Comparison of ENCODE assay signal across 1 cellular context in genomic region chr2:48206052-48206656, GRCh38.
TF ChIP-seq lines count a peak whose summit lies in the region.
"Not testable (repeated sequence)": the region's sequence is repeated elsewhere in the genome, so short reads cannot be mapped to it uniquely, and the experiment has no call there.

No MANE protein-coding gene starts in this region.

TF ChIP-seq in K562, 482 proteins besides CTCF, POLR2A, EP300 and RAD21 (continued from another document):
- TF ChIP-seq CXXC5 (CRISPR knock-in tag; IDR thresholded peaks at IDR 0.05) (peak; percentile 20; the same call in 1 of the 2 replicates), RFX1 (IDR thresholded peaks at IDR 0.05) (0 out of 2 replicates have a peak, but pooled peaks have one; percentile 4), NR2C2 (tag; IDR thresholded peaks at IDR 0.05) (peak; percentile 24), SMARCA4 (IDR thresholded peaks at IDR 0.05) (peak; percentile 56; the same call in 1 of the 2 replicates), ARID3A (IDR thresholded peaks at IDR 0.05; ENCODE audit: borderline replicate concordance, low read depth, low read length) (0 out of 2 replicates have a peak, but pooled peaks have one; percentile 24), PBX2 (tag; conservative IDR thresholded peaks at IDR 0.05; ENCODE audit: low read depth) (0 out of 2 replicates have a peak, but pooled peaks have one; percentile 14), MECOM (CRISPR knock-in tag; IDR thresholded peaks at IDR 0.05) (peak; percentile 86), GTF2A2 (tag; IDR thresholded peaks at IDR 0.05) (0 out of 2 replicates have a peak, but pooled peaks have one; percentile 23), EP400 (IDR thresholded peaks at IDR 0.05) (0 out of 2 replicates have a peak, but pooled peaks have one; percentile 8), ATF3 (IDR thresholded peaks at IDR 0.05) (peak; percentile 59), MEIS2 (IDR thresholded peaks at IDR 0.05; ENCODE audit: partially characterized antibody) (peak; percentile 52), ZNF639 (CRISPR knock-in tag; conservative IDR thresholded peaks at IDR 0.05 in 1 of 2, IDR thresholded peaks at IDR 0.05 in 1 of 2) (peak in 1 of 2 experiments; percentile 29; a peak in 1 of 4 replicates), ARID1B (IDR thresholded peaks at IDR 0.05) (peak; percentile 65), PYGO2 (tag; IDR thresholded peaks at IDR 0.05) (0 out of 2 replicates have a peak, but pooled peaks have one; percentile 2), MTA1 (IDR thresholded peaks at IDR 0.05; ENCODE audit: borderline replicate concordance) (peak; percentile 13; the same call in 1 of the 2 replicates), HMBOX1 (IDR thresholded peaks at IDR 0.05) (0 out of 2 replicates have a peak, but pooled peaks have one; percentile 17)
- TF ChIP-seq NR2C2 (CRISPR knock-in tag; IDR thresholded peaks at IDR 0.05); PBX2 (CRISPR knock-in tag; IDR thresholded peaks at IDR 0.05; ENCODE audit: low read depth); ATF3 (CRISPR knock-in tag; conservative IDR thresholded peaks at IDR 0.05): not testable (repeated sequence)
